17 cellular contexts compared by ENCODE assay signal in genomic region chr9:78958887-78959286, GRCh38.
A peak's percentile ranks its signal among the peaks of the same experiment; 100 is the strongest.
DNase-seq lines count a peak whose midpoint lies in the region; ATAC-seq and TF ChIP-seq lines count a peak whose summit lies in the region.
"Had no signal": no experiment of that assay in that cellular context is flagged by ENCODE, and none has a peak within 500 bp of the region (broad histone marks: within the 10 kb centered on the region; RNA-seq: fewer than 3 reads in every experiment).

No MANE protein-coding gene starts in this region.

- H3K27ac ChIP-seq in naive thymus-derived CD4-positive, alpha-beta T cell (ENCODE audit: low read depth, low read length): no peak overlapping the region
- H3K27ac ChIP-seq: epithelial cell of prostate, HL-60, uterus, VCaP had no signal

- H3K36me3 ChIP-seq in naive thymus-derived CD4-positive, alpha-beta T cell (ENCODE audit: control insufficient read depth in 2 of 3, insufficient read depth in 3 of 3, low read length in 3 of 3): no peaks in the 10 kb centered on the region
- H3K36me3 ChIP-seq: uterus had no signal

- TF ChIP-seq CTCF in HFFc6 (IDR thresholded peaks at IDR 0.05) (peak; percentile 27), fibroblast of mammary gland (conservative IDR thresholded peaks at IDR 0.05; ENCODE audit: control insufficient read depth, insufficient read depth, low read depth, low read length) (peak; percentile 4), lower leg skin (IDR thresholded peaks at IDR 0.05) (no peak)

- 63 to 73% methylated on average over 2 of the region's 2 CpGs for WGBS in lower leg skin, 2 donors

- H3K27ac Mint-ChIP-seq in HFFc6: no peak overlapping the region
- no peak overlapping the region for H3K27ac Mint-ChIP-seq in naive thymus-derived CD4-positive, alpha-beta T cell
- H3K27ac Mint-ChIP-seq: CD4-positive, CD25-positive, alpha-beta regulatory T cell; naive thymus-derived CD8-positive, alpha-beta T cell had no signal

- H3K4me3 ChIP-seq in fibroblast of mammary gland (ENCODE audit: control insufficient read depth, low read depth, low read length): no peak overlapping the region
- H3K4me3 ChIP-seq in naive thymus-derived CD4-positive, alpha-beta T cell (ENCODE audit: low read length): no peak overlapping the region
- H3K4me3 ChIP-seq in lower leg skin (ENCODE audit: low read depth, poor library complexity, severe bottlenecking): no peak overlapping the region
- H3K4me3 ChIP-seq: uterus had no signal

- H3K4me1 ChIP-seq in naive thymus-derived CD4-positive, alpha-beta T cell (ENCODE audit: control insufficient read depth in 2 of 2, insufficient read depth in 2 of 2, low read length in 2 of 2): no peaks in the 10 kb centered on the region
- H3K4me1 ChIP-seq: uterus had no signal

- DNase-seq in DMS53 treated with DMSO at 0.1 percent for 48 hours (lab: John Stamatoyannopoulos, UW; ENCODE audit: unreplicated experiment): peak; percentile 25
- DNase-seq in HFFc6: no peak
- peak; percentile 27 for DNase-seq in OCI-M1 (lab: John Stamatoyannopoulos, UW)
- DNase-seq in fibroblast of mammary gland (ENCODE audit: low read depth): peak; percentile 5
- no peak for DNase-seq in stimulated activated CD4-positive, alpha-beta T cell treated with anti-CD3 and anti-CD28 coated beads, Interleukin-12 subunit alpha, Interleukin-12 subunit beta, amount 100 ng/mL, for 4 hours
- DNase-seq in naive thymus-derived CD4-positive, alpha-beta T cell: no peak
- no peak for DNase-seq in middle frontal gyrus (ENCODE audit: extremely low spot score, low spot score)
- DNase-seq in lower leg skin (ENCODE audit: low spot score in 2 of 2): no peak
- DNase-seq: activated T-cell treated with anti-CD3 and anti-CD28 coated beads, Interleukin-2, amount 50 U/mL, for 48 hours; CD4-positive, CD25-positive, alpha-beta regulatory T cell; naive thymus-derived CD8-positive, alpha-beta T cell; NCI-H1930; SIG-M5; uterus had no signal

- POLR2A ChIA-PET in naive thymus-derived CD4-positive, alpha-beta T cell (lab: Charles Lee): no interaction called here

- intact Hi-C loops in naive thymus-derived CD4-positive, alpha-beta T cell (cut with micrococcal nuclease): no loop called here
- intact Hi-C loops in lower leg skin (cut with DNase I; ENCODE audit: low total_unique reads): no loop called here

- H3K9me3 Mint-ChIP-seq in HFFc6: peaks cover 32% of the 10 kb centered on the region
- peaks cover 1 to 44% (median 10%) of the 10 kb centered on the region in 11 donors for H3K9me3 Mint-ChIP-seq in naive thymus-derived CD4-positive, alpha-beta T cell

- no peak for TF ChIP-seq POLR2A in lower leg skin (IDR thresholded peaks at IDR 0.05)

- H3K4me1 Mint-ChIP-seq in HFFc6 (ENCODE audit: low read depth): peaks cover 19% of the 10 kb centered on the region
- H3K4me1 Mint-ChIP-seq in naive thymus-derived CD4-positive, alpha-beta T cell: no peaks in the 10 kb centered on the region
- H3K4me1 Mint-ChIP-seq: CD4-positive, CD25-positive, alpha-beta regulatory T cell; naive thymus-derived CD8-positive, alpha-beta T cell had no signal

- H3K9me3 ChIP-seq in naive thymus-derived CD4-positive, alpha-beta T cell (ENCODE audit: control insufficient read depth in 2 of 3, low read length in 3 of 3): no peaks in the 10 kb centered on the region
- H3K9me3 ChIP-seq: uterus had no signal

- CTCF ChIA-PET in naive thymus-derived CD4-positive, alpha-beta T cell (lab: Charles Lee): no interaction called here

- H3K27me3 Mint-ChIP-seq in HFFc6 (ENCODE audit: insufficient read depth): no peaks in the 10 kb centered on the region
- H3K27me3 Mint-ChIP-seq in naive thymus-derived CD4-positive, alpha-beta T cell: peaks cover 0 to 5% (median 0%) of the 10 kb centered on the region in 5 donors
- H3K27me3 Mint-ChIP-seq: CD4-positive, CD25-positive, alpha-beta regulatory T cell had no signal

- peaks cover 41% of the 10 kb centered on the region for H3K36me3 Mint-ChIP-seq in HFFc6 (ENCODE audit: low read depth)
- H3K36me3 Mint-ChIP-seq in naive thymus-derived CD4-positive, alpha-beta T cell: no peaks in the 10 kb centered on the region
- H3K36me3 Mint-ChIP-seq: CD4-positive, CD25-positive, alpha-beta regulatory T cell had no signal

- no peaks in the 10 kb centered on the region for H3K27me3 ChIP-seq in naive thymus-derived CD4-positive, alpha-beta T cell (ENCODE audit: control insufficient read depth in 2 of 2, insufficient read depth in 2 of 2, low read length in 2 of 2)
- H3K27me3 ChIP-seq: uterus had no signal

- no peak overlapping the region for H3K4me3 Mint-ChIP-seq in HFFc6
- no peak overlapping the region for H3K4me3 Mint-ChIP-seq in naive thymus-derived CD4-positive, alpha-beta T cell
- H3K4me3 Mint-ChIP-seq: CD4-positive, CD25-positive, alpha-beta regulatory T cell; naive thymus-derived CD8-positive, alpha-beta T cell had no signal

- no peak for ATAC-seq in naive thymus-derived CD4-positive, alpha-beta T cell
- ATAC-seq: naive thymus-derived CD8-positive, alpha-beta T cell had no signal

Comparison
In these comparisons a context has a peak if more than half of its experiments do, and no peak if none do; other contexts are left out.
1. DNase-seq: peak in DMS53 treated with DMSO at 0.1 percent for 48 hours (single experiment), OCI-M1 (single experiment) and fibroblast of mammary gland (single experiment); none in HFFc6 (single experiment), stimulated activated CD4-positive, alpha-beta T cell treated with anti-CD3 and anti-CD28 coated beads, Interleukin-12 subunit alpha, Interleukin-12 subunit beta, amount 100 ng/mL, for 4 hours (single experiment), naive thymus-derived CD4-positive, alpha-beta T cell (0 of 9), middle frontal gyrus (single experiment) and lower leg skin (0 of 2).
2. CTCF ChIP-seq: peak in HFFc6 (single experiment) and fibroblast of mammary gland (single experiment); none in lower leg skin (0 of 3).